11 cellular contexts compared by ENCODE assay signal in genomic region chr3:169846458-169847193, GRCh38. TPM values are rescaled to one million over a fixed set of nuclear protein-coding genes. Genes with fewer than 3 reads are reported as not detected.
DNase-seq lines count a peak whose midpoint lies in the region; ATAC-seq and TF ChIP-seq lines count a peak whose summit lies in the region.
"Had no signal": no experiment of that assay in that cellular context is flagged by ENCODE, and none has a peak within 500 bp of the region (broad histone marks: within the 10 kb centered on the region; RNA-seq: fewer than 3 reads in every experiment).

No MANE protein-coding gene starts in this region.

- peaks cover 26% of the 10 kb centered on the region for H3K27me3 Mint-ChIP-seq in activated CD4-positive, alpha-beta T cell treated with anti-CD3 and anti-CD28 coated beads, Interleukin-2, amount 10 ng/mL, durations not matched to agents 24 days and 14 days

- WGBS in mammary epithelial cell (ENCODE audit: low coverage, missing lambda C conversion rate): 81% methylated on average over 10 of the region's 11 CpGs
- 90 to 95% methylated on average over 11 of the region's 11 CpGs for WGBS in testis, 2 donors

- H3K4me3 Mint-ChIP-seq in activated CD4-positive, alpha-beta T cell treated with anti-CD3 and anti-CD28 coated beads, Interleukin-2, amount 10 ng/mL, durations not matched to agents 24 days and 14 days: no peak overlapping the region

- CTCF ChIA-PET in mammary epithelial cell (lab: Charles Lee; ENCODE audit: low non-redundant PET): no interaction called here

- in situ Hi-C loops in mammary epithelial cell (cut with MboI; ENCODE audit: low sequenced_read_pairs in 2 of 2): no loop called here

- H3K9me3 Mint-ChIP-seq in activated CD4-positive, alpha-beta T cell treated with anti-CD3 and anti-CD28 coated beads, Interleukin-2, amount 10 ng/mL, durations not matched to agents 24 days and 14 days: no peaks in the 10 kb centered on the region

- peak overlapping the region; percentile 28 for H3K27ac ChIP-seq in mammary epithelial cell (ENCODE audit: insufficient read depth, low read depth, low read length)
- H3K27ac ChIP-seq in testis: no peak overlapping the region

- H3K4me2 ChIP-seq in mammary epithelial cell (ENCODE audit: insufficient read depth, low read depth, low read length): no peak overlapping the region

- H3K36me3 Mint-ChIP-seq in activated CD4-positive, alpha-beta T cell treated with anti-CD3 and anti-CD28 coated beads, Interleukin-2, amount 10 ng/mL, durations not matched to agents 24 days and 14 days (ENCODE audit: low read depth): no peaks in the 10 kb centered on the region

- no peak overlapping the region for H3K27ac Mint-ChIP-seq in activated CD4-positive, alpha-beta T cell treated with anti-CD3 and anti-CD28 coated beads, Interleukin-2, amount 10 ng/mL, durations not matched to agents 24 days and 14 days
- H3K27ac Mint-ChIP-seq: progenitor cell of endocrine pancreas had no signal

- H3K27me3 ChIP-seq in mammary epithelial cell (ENCODE audit: insufficient read depth, low read length) (no peaks in the 10 kb centered on the region), testis (no peaks in the 10 kb centered on the region)

- H3K9ac ChIP-seq in mammary epithelial cell (ENCODE audit: insufficient read depth, low read length): no peak overlapping the region

- no peaks in the 10 kb centered on the region for H3K79me2 ChIP-seq in mammary epithelial cell (ENCODE audit: insufficient read depth, low read length)

- H3K4me3 ChIP-seq in mammary epithelial cell (replicated peaks in 1 of 3; ENCODE audit: insufficient read depth in 1 of 3, low read depth in 2 of 3, low read length in 3 of 3) (no peak overlapping the region), testis (no peak overlapping the region)

- no peak overlapping the region for H2AFZ ChIP-seq in mammary epithelial cell (ENCODE audit: low read depth, low read length)

- no peak for TF ChIP-seq CTCF in mammary epithelial cell (conservative IDR thresholded peaks at IDR 0.05 in 1 of 2, IDR thresholded peaks at IDR 0.05 in 1 of 2; ENCODE audit: extremely low read depth in 1 of 2, insufficient read depth in 1 of 2, low read depth in 1 of 2, low read length in 2 of 2)
- TF ChIP-seq CTCF in testis (IDR thresholded peaks at IDR 0.05): no peak

- ATAC-seq in GM19467 (IDR thresholded peaks at IDR 0.05; ENCODE audit: unreplicated experiment): peak; percentile 96
- ATAC-seq in HG03196 (IDR thresholded peaks at IDR 0.05; ENCODE audit: unreplicated experiment): peak; percentile 96

- H3K9me3 ChIP-seq in mammary epithelial cell (replicated peaks; ENCODE audit: insufficient read depth, low read length): no peaks in the 10 kb centered on the region
- no peaks in the 10 kb centered on the region for H3K9me3 ChIP-seq in testis

- no peaks in the 10 kb centered on the region for H3K36me3 ChIP-seq in mammary epithelial cell (ENCODE audit: insufficient read depth, low read length)
- no peaks in the 10 kb centered on the region for H3K36me3 ChIP-seq in testis (ENCODE audit: low read depth, missing control alignments)

- H4K20me1 ChIP-seq in mammary epithelial cell (ENCODE audit: insufficient read depth, low read length): no peaks in the 10 kb centered on the region

- no TSS peak for BruUV-seq in mammary epithelial cell (replicated peaks; lab: Mats Ljungman, UMichigan)

- dilution Hi-C loops in mammary epithelial cell (cut with HindIII; ENCODE audit: low sequenced_read_pairs): no loop called here

- H3K4me1 Mint-ChIP-seq in activated CD4-positive, alpha-beta T cell treated with anti-CD3 and anti-CD28 coated beads, Interleukin-2, amount 10 ng/mL, durations not matched to agents 24 days and 14 days: peaks cover 2% of the 10 kb centered on the region

- intact Hi-C loops in mammary epithelial cell (cut with micrococcal nuclease): no loop called here
- intact Hi-C loops in testis (cut with DNase I; ENCODE audit: low total_unique reads): no loop called here
- intact Hi-C loops in activated CD4-positive, alpha-beta T cell treated with anti-CD3 and anti-CD28 coated beads, Interleukin-2, amount 10 ng/mL, durations not matched to agents 24 days and 14 days (cut with micrococcal nuclease): no loop called here

- peaks cover 3% of the 10 kb centered on the region for H3K4me1 ChIP-seq in mammary epithelial cell (ENCODE audit: insufficient read depth, low read length)
- no peaks in the 10 kb centered on the region for H3K4me1 ChIP-seq in testis

- no peak for TF ChIP-seq POLR2A in testis (IDR thresholded peaks at IDR 0.05)

- DNase-seq in AG20443 (ENCODE audit: low spot score) (peak; percentile 77), mammary epithelial cell (peak; percentile 94), testis (no peak), inferior parietal cortex (ENCODE audit: extremely low spot score) (no peak), mucosa of gallbladder (ENCODE audit: low spot score) (no peak)
- DNase-seq in activated CD4-positive, alpha-beta T cell treated with anti-CD3 and anti-CD28 coated beads, Interleukin-2, amount 10 ng/mL, durations not matched to agents 24 days and 14 days: no peak
- DNase-seq: cerebellar nuclear complex, DMS153 had no signal

RNA-seq across cellular contexts. Expression of gene LRRC31, which starts 23.1 kb away (rescaled TPM):
- total RNA-seq in mammary epithelial cell (not detected), testis (under 1 TPM; 0.19 to 0.24 TPM), mucosa of gallbladder (2.9 TPM)
- polyA plus RNA-seq in mammary epithelial cell (not detected), testis (ENCODE audit: insufficient read depth, low read depth, low replicate concordance) (0.15 TPM)
- polyA minus RNA-seq in mammary epithelial cell: not detected
- not detected in 2 replicates for total RNA-seq in activated CD4-positive, alpha-beta T cell treated with anti-CD3 and anti-CD28 coated beads, Interleukin-2, amount 10 ng/mL, durations not matched to agents 24 days and 14 days

RNA-seq across cellular contexts. Expression of gene LRRC34, which starts 33.9 kb away (rescaled TPM):
- total RNA-seq in mammary epithelial cell (1 to 10 TPM in 1 of 2 donors, not detected in 1; 2.3 TPM), testis (1 to 10 TPM; 9.4 to 9.7 TPM), mucosa of gallbladder (2.3 TPM)
- polyA plus RNA-seq in mammary epithelial cell (0.40 TPM), testis (ENCODE audit: insufficient read depth, low read depth, low replicate concordance) (32.8 TPM)
- polyA minus RNA-seq in mammary epithelial cell: not detected
- total RNA-seq in activated CD4-positive, alpha-beta T cell treated with anti-CD3 and anti-CD28 coated beads, Interleukin-2, amount 10 ng/mL, durations not matched to agents 24 days and 14 days: 4.7 and 5.8 TPM in 2 replicates

RNA-seq across cellular contexts. Expression of gene LRRIQ4, which starts 34.0 kb away (rescaled TPM):
- under 1 TPM in 1 of 2 donors, not detected in 1; 0.17 TPM for total RNA-seq in mammary epithelial cell
- polyA plus RNA-seq in mammary epithelial cell: not detected
- not detected for polyA minus RNA-seq in mammary epithelial cell
- 1 to 10 TPM in 1 of 2 donors, under 1 TPM in 1; 0.68 to 1.3 TPM for total RNA-seq in testis
- 3.4 TPM for polyA plus RNA-seq in testis (ENCODE audit: insufficient read depth, low read depth, low replicate concordance)
- total RNA-seq in activated CD4-positive, alpha-beta T cell treated with anti-CD3 and anti-CD28 coated beads, Interleukin-2, amount 10 ng/mL, durations not matched to agents 24 days and 14 days: 0.09 and 0.21 TPM in 2 replicates
- not detected for total RNA-seq in mucosa of gallbladder

Comparison
In these comparisons a context has a peak if more than half of its experiments do, and no peak if none do; other contexts are left out.
1. DNase-seq: peak in AG20443 (single experiment) and mammary epithelial cell (single experiment); none in testis (single experiment), activated CD4-positive, alpha-beta T cell treated with anti-CD3 and anti-CD28 coated beads, Interleukin-2, amount 10 ng/mL, durations not matched to agents 24 days and 14 days (single experiment), inferior parietal cortex (single experiment) and mucosa of gallbladder (single experiment).